ENCODE assay signal across 9 cellular contexts in genomic region chr1:240455228-240455821, GRCh38.
A peak's percentile ranks its signal among the peaks of the same experiment; 100 is the strongest.
DNase-seq lines count a peak whose midpoint lies in the region; ATAC-seq and TF ChIP-seq lines count a peak whose summit lies in the region.
"Had no signal": no experiment of that assay in that cellular context is flagged by ENCODE, and none has a peak within 500 bp of the region (broad histone marks: within the 10 kb centered on the region; RNA-seq: fewer than 3 reads in every experiment).

No MANE protein-coding gene starts in this region.

- H3K27ac ChIP-seq in esophagus muscularis mucosa (replicated peaks in 1 of 4) (no peak overlapping the region), spleen (no peak overlapping the region)

- H3K27me3 ChIP-seq in esophagus muscularis mucosa (no peaks in the 10 kb centered on the region), spleen (replicated peaks in 1 of 7) (no peaks in the 10 kb centered on the region)

- H3K4me3 ChIP-seq in esophagus muscularis mucosa = no peak overlapping the region
- H3K4me3 ChIP-seq in spleen = no peak overlapping the region

- TF ChIP-seq POLR2A in esophagus muscularis mucosa (IDR thresholded peaks at IDR 0.05; ENCODE audit: low read depth) = no peak
- no peak for TF ChIP-seq POLR2A in spleen (IDR thresholded peaks at IDR 0.05)

- TF ChIP-seq CTCF in esophagus muscularis mucosa (IDR thresholded peaks at IDR 0.05) = peak in 2 of 3 experiments; percentile 23
- TF ChIP-seq CTCF in spleen (IDR thresholded peaks at IDR 0.05 in 8 of 11, conservative IDR thresholded peaks at IDR 0.05 in 3 of 11) = peak in 6 of 11 experiments; percentile 9 to 28 (median 21)

- no peaks in the 10 kb centered on the region for H3K9me3 ChIP-seq in esophagus muscularis mucosa
- H3K9me3 ChIP-seq in spleen = no peaks in the 10 kb centered on the region

- ATAC-seq in HG03460 (IDR thresholded peaks at IDR 0.05; ENCODE audit: unreplicated experiment) = no peak

- WGBS in esophagus muscularis mucosa = 85% methylated on average over 7 of the region's 7 CpGs
- 55 to 77% (median 64%) methylated on average over 7 of the region's 7 CpGs for WGBS in spleen, 5 donors

- DNase-seq in NCI-H524 (lab: John Stamatoyannopoulos, UW) = peak; percentile 12 to 43
- DNase-seq in NCI-H524 treated with DMSO at 0.1 percent for 48 hours (lab: John Stamatoyannopoulos, UW) = no peak
- peak; percentile 39 for DNase-seq in NCI-H146 (lab: John Stamatoyannopoulos, UW)
- no peak for DNase-seq in esophagus muscularis mucosa (ENCODE audit: extremely low spot score)
- no peak for DNase-seq in spleen
- no peak for DNase-seq in NCI-H526 treated with DMSO at 0.1 percent for 48 hours (lab: John Stamatoyannopoulos, UW)
- no peak for DNase-seq in superior temporal gyrus (ENCODE audit: extremely low spot score)
- DNase-seq: NCI-H2081 had no signal

- intact Hi-C loops in esophagus muscularis mucosa (cut with DNase I) (no loop called here), spleen (cut with DNase I; ENCODE audit: low total_unique reads) (no loop called here)

- H3K4me1 ChIP-seq in esophagus muscularis mucosa (no peaks in the 10 kb centered on the region), spleen (no peaks in the 10 kb centered on the region)

- H3K36me3 ChIP-seq in esophagus muscularis mucosa = no peaks in the 10 kb centered on the region
- no peaks in the 10 kb centered on the region for H3K36me3 ChIP-seq in spleen

- TF ChIP-seq EP300 in esophagus muscularis mucosa (IDR thresholded peaks at IDR 0.05) = no peak

Comparison
In these comparisons a context has a peak if more than half of its experiments do, and no peak if none do; other contexts are left out.
1. DNase-seq: peak in NCI-H524 (2 of 2) and NCI-H146 (single experiment); none in NCI-H524 treated with DMSO at 0.1 percent for 48 hours (single experiment), esophagus muscularis mucosa (single experiment), spleen (single experiment), NCI-H526 treated with DMSO at 0.1 percent for 48 hours (single experiment) and superior temporal gyrus (single experiment).